34 cellular contexts compared by ENCODE assay signal in the genomic region with DNA sequence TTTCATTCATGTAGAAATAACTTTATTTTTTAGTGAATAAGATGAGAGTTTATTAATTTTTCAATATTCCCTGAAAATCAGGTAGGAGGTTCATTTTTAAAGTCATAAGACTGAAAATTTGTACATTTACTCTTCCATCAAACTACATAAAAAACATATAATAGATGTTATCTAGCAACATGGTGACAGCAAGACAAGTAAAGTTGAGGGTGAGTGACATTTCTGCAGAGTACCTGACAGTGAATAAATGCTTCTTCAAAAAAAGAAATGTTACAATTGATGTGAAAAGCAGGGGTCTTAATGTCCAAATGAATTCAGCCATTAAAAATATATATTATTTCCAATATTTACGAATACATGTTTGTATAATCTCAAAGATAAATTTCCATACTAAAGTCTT.
"Had no signal": no experiment of that assay in that cellular context is flagged by ENCODE, and none has a peak within 500 bp of the region (broad histone marks: within the 10 kb centered on the region; RNA-seq: fewer than 3 reads in every experiment).

No MANE protein-coding gene starts in this region.

- DNase-seq: Karpas-422, Kasumi-1, MG63, MM.1S, MV-4-11, NCI-H1048, NCI-H1092, NCI-H1092 treated with DMSO at 0.1 percent for 48 hours, NCI-H1105, NCI-H1105 treated with DMSO at 0.1 percent for 48 hours, NCI-H1417, NCI-H1417 treated with DMSO at 0.1 percent for 48 hours, NCI-H1436, NCI-H1436 treated with DMSO at 0.1 percent for 48 hours, NCI-H146, NCI-H1694, NCI-H1694 treated with DMSO at 0.1 percent for 48 hours, NCI-H187, NCI-H187 treated with DMSO at 0.1 percent for 48 hours, NCI-H1930, NCI-H2029, NCI-H2029 treated with DMSO at 0.1 percent for 48 hours, NCI-H2081, NCI-H2081 treated with DMSO at 0.1 percent for 48 hours, NCI-H2107, NCI-H2171, NCI-H2171 treated with DMSO at 0.1 percent for 48 hours, NCI-H2227 treated with DMSO at 0.1 percent for 48 hours, NCI-H226, NCI-H345, NCI-H446, NCI-H446 treated with DMSO at 0.1 percent for 48 hours, NCI-H510A had no signal

- H3K27ac ChIP-seq: KMS-11 had no signal

- H3K9ac ChIP-seq: KMS-11 had no signal

- H3K4me2 ChIP-seq: KMS-11 had no signal

- H3K36me3 ChIP-seq: MG63 had no signal

- H3K27me3 ChIP-seq: MG63 had no signal

- H3K9me3 ChIP-seq: MG63 had no signal

- H3K4me3 ChIP-seq: MG63 had no signal
